1 cellular context compared by ENCODE assay signal in the genomic region with DNA sequence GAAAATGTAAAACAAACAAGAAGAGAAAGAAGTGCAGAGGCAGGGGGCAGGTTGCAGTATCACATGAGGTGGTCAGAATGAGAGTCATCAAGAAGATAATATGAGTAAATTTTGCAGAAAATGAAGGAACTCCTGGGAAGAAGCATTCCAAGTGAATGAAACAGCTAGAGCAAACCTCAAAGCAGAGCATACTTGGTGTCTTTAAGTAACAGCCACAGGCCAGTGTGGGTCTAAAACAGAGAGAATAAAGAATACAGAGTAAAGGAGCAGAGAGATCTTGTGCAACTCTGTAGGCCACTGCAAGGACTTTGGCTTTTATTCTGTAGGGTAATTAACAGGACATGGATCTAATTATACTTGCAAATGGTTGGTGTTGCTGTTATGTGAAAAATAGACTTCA.
A peak's percentile ranks its signal among the peaks of the same experiment; 100 is the strongest.
TF ChIP-seq lines count a peak whose summit lies in the region.

No MANE protein-coding gene starts in this region.

TF ChIP-seq in SK-N-SH, 30 proteins besides CTCF, POLR2A, EP300 and RAD21 (continued from another document):
- TF ChIP-seq, protein P1, sequence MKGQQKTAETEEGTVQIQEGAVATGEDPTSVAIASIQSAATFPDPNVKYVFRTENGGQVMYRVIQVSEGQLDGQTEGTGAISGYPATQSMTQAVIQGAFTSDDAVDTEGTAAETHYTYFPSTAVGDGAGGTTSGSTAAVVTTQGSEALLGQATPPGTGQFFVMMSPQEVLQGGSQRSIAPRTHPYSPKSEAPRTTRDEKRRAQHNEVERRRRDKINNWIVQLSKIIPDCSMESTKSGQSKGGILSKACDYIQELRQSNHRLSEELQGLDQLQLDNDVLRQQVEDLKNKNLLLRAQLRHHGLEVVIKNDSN (IDR thresholded peaks at IDR 0.05; ENCODE audit: borderline replicate concordance, low read depth): peak; percentile 8; the same call in 1 of the 2 replicates
